In genomic region chr20:33664762-33665144, GRCh38 we compare ENCODE assay signal across 11 cellular contexts. TPM values are rescaled to one million over a fixed set of nuclear protein-coding genes. Genes with fewer than 3 reads are reported as not detected.
A peak's percentile ranks its signal among the peaks of the same experiment; 100 is the strongest.
DNase-seq lines count a peak whose midpoint lies in the region; ATAC-seq and FAIRE-seq lines count a peak whose summit lies in the region.
"Had no signal": no experiment of that assay in that cellular context is flagged by ENCODE, and none has a peak within 500 bp of the region (broad histone marks: within the 10 kb centered on the region; RNA-seq: fewer than 3 reads in every experiment).

No MANE protein-coding gene starts in this region.

- peak overlapping the region; percentile 86 for H3K4me3 Mint-ChIP-seq in activated T-helper 1 cell treated with anti-CD3 and anti-CD28 coated beads, Interleukin-12 subunit alpha, Interleukin-12 subunit beta, Interleukin-2, Interleukin-4 antibody, amounts not matched to agents 30 ng/mL and 10 ng/mL and 1 ng/mL, durations not matched to agents 14 hours and 24 hours and 36 hours
- H3K4me3 Mint-ChIP-seq in naive B cell: peak overlapping the region in 7 of 8 donors; percentile 75 to 92 (median 90)

- no peaks in the 10 kb centered on the region for H3K9me3 ChIP-seq in BLaER1
- H3K9me3 ChIP-seq: heart left ventricle had no signal

- no peaks in the 10 kb centered on the region for H3K27me3 Mint-ChIP-seq in activated T-helper 1 cell treated with anti-CD3 and anti-CD28 coated beads, Interleukin-12 subunit alpha, Interleukin-12 subunit beta, Interleukin-2, Interleukin-4 antibody, amounts not matched to agents 30 ng/mL and 10 ng/mL and 1 ng/mL, durations not matched to agents 14 hours and 24 hours and 36 hours (ENCODE audit: insufficient read depth)
- no peaks in the 10 kb centered on the region for H3K27me3 Mint-ChIP-seq in naive B cell

- H3K36me3 ChIP-seq in BLaER1: peaks cover 15% of the 10 kb centered on the region

- ATAC-seq in naive B cell (ENCODE audit: low read depth in 2 of 2) (no peak), HG02798 (IDR thresholded peaks at IDR 0.05; ENCODE audit: poor library complexity, unreplicated experiment) (no peak)
- ATAC-seq: heart left ventricle had no signal

- H3K4me2 ChIP-seq in BLaER1: peak overlapping the region; percentile 99

- H3K4me1 Mint-ChIP-seq in activated T-helper 1 cell treated with anti-CD3 and anti-CD28 coated beads, Interleukin-12 subunit alpha, Interleukin-12 subunit beta, Interleukin-2, Interleukin-4 antibody, amounts not matched to agents 30 ng/mL and 10 ng/mL and 1 ng/mL, durations not matched to agents 14 hours and 24 hours and 36 hours (ENCODE audit: low read depth): peaks cover 39% of the 10 kb centered on the region
- H3K4me1 Mint-ChIP-seq in naive B cell: peaks cover 21 to 37% (median 34%) of the 10 kb centered on the region in 3 donors

- peaks cover 81% of the 10 kb centered on the region for H3K4me1 ChIP-seq in BLaER1

- H3K27me3 ChIP-seq in BLaER1: no peaks in the 10 kb centered on the region
- H3K27me3 ChIP-seq: heart left ventricle had no signal

- FAIRE-seq in G401.6 (lab: Jason Lieb, UNC): peak; percentile 60

- H3K27ac Mint-ChIP-seq in activated T-helper 1 cell treated with anti-CD3 and anti-CD28 coated beads, Interleukin-12 subunit alpha, Interleukin-12 subunit beta, Interleukin-2, Interleukin-4 antibody, amounts not matched to agents 30 ng/mL and 10 ng/mL and 1 ng/mL, durations not matched to agents 14 hours and 24 hours and 36 hours: peak overlapping the region; percentile 79
- peak overlapping the region in 5 of 6 donors; percentile 57 to 95 (median 84) for H3K27ac Mint-ChIP-seq in naive B cell

- intact Hi-C loops in activated T-helper 1 cell treated with anti-CD3 and anti-CD28 coated beads, Interleukin-12 subunit alpha, Interleukin-12 subunit beta, Interleukin-2, Interleukin-4 antibody, amounts not matched to agents 30 ng/mL and 10 ng/mL and 1 ng/mL, durations not matched to agents 14 hours and 24 hours and 36 hours (cut with micrococcal nuclease): loop anchor here (5.0 to 10.0 kb wide), 3 partner anchors 148 to 448 kb away; partner anchors contain the start of genes CHMP4B and EIF2S2

- peaks cover 6% of the 10 kb centered on the region for H3K36me3 Mint-ChIP-seq in activated T-helper 1 cell treated with anti-CD3 and anti-CD28 coated beads, Interleukin-12 subunit alpha, Interleukin-12 subunit beta, Interleukin-2, Interleukin-4 antibody, amounts not matched to agents 30 ng/mL and 10 ng/mL and 1 ng/mL, durations not matched to agents 14 hours and 24 hours and 36 hours (ENCODE audit: low read depth)
- H3K36me3 Mint-ChIP-seq in naive B cell: no peaks in the 10 kb centered on the region

- no peaks in the 10 kb centered on the region for H3K9me3 Mint-ChIP-seq in activated T-helper 1 cell treated with anti-CD3 and anti-CD28 coated beads, Interleukin-12 subunit alpha, Interleukin-12 subunit beta, Interleukin-2, Interleukin-4 antibody, amounts not matched to agents 30 ng/mL and 10 ng/mL and 1 ng/mL, durations not matched to agents 14 hours and 24 hours and 36 hours
- no peaks in the 10 kb centered on the region for H3K9me3 Mint-ChIP-seq in naive B cell

- no peak overlapping the region for H3K9ac ChIP-seq in BLaER1

- H3K4me3 ChIP-seq in BLaER1: no peak overlapping the region

- H4K20me1 ChIP-seq in BLaER1: peaks cover 39% of the 10 kb centered on the region

- peak overlapping the region; percentile 67; the same call in 1 of the 2 replicates for H3K27ac ChIP-seq in BLaER1

- no peak for DNase-seq in activated T-helper 1 cell treated with anti-CD3 and anti-CD28 coated beads, Interleukin-12 subunit alpha, Interleukin-12 subunit beta, Interleukin-2, Interleukin-4 antibody, amounts not matched to agents 30 ng/mL and 10 ng/mL and 1 ng/mL, durations not matched to agents 14 hours and 24 hours and 36 hours (ENCODE audit: low spot score)
- no peak for DNase-seq in naive B cell
- no peak for DNase-seq in NCI-H526 (lab: John Stamatoyannopoulos, UW)
- no peak for DNase-seq in NCI-H1694 (lab: John Stamatoyannopoulos, UW)
- DNase-seq in DMS153 (lab: John Stamatoyannopoulos, UW): no peak
- DNase-seq: cerebellar nuclear complex, WERI-Rb-1 had no signal

RNA-seq across cellular contexts. Expression of gene ACTL10, which starts 2.0 kb away (rescaled TPM):
- total RNA-seq in activated T-helper 1 cell treated with anti-CD3 and anti-CD28 coated beads, Interleukin-12 subunit alpha, Interleukin-12 subunit beta, Interleukin-2, Interleukin-4 antibody, amounts not matched to agents 30 ng/mL and 10 ng/mL and 1 ng/mL, durations not matched to agents 14 hours and 24 hours and 36 hours: 3.7 and 4.2 TPM in 2 replicates
- polyA plus RNA-seq in naive B cell (ENCODE audit: low read depth in 6 of 6): 1 to 10 TPM in 5 of 6 donors, not detected in 1; 1.2 to 4.8 (median 3.7) TPM

RNA-seq across cellular contexts. Expression of gene C20orf144, which starts 2.6 kb away (rescaled TPM):
- total RNA-seq in activated T-helper 1 cell treated with anti-CD3 and anti-CD28 coated beads, Interleukin-12 subunit alpha, Interleukin-12 subunit beta, Interleukin-2, Interleukin-4 antibody, amounts not matched to agents 30 ng/mL and 10 ng/mL and 1 ng/mL, durations not matched to agents 14 hours and 24 hours and 36 hours: 0.22 and 0.29 TPM in 2 replicates
- polyA plus RNA-seq in naive B cell (ENCODE audit: low read depth in 6 of 6): not detected

RNA-seq across cellular contexts. Expression of gene NECAB3, which starts 9.5 kb away (rescaled TPM):
- total RNA-seq in activated T-helper 1 cell treated with anti-CD3 and anti-CD28 coated beads, Interleukin-12 subunit alpha, Interleukin-12 subunit beta, Interleukin-2, Interleukin-4 antibody, amounts not matched to agents 30 ng/mL and 10 ng/mL and 1 ng/mL, durations not matched to agents 14 hours and 24 hours and 36 hours: 30.7 and 31.2 TPM in 2 replicates
- 1 to 10 TPM in 1 of 6 donors, under 1 TPM in 2, not detected in 3; 0.74 to 1.0 (median 0.82) TPM for polyA plus RNA-seq in naive B cell (ENCODE audit: low read depth in 6 of 6)

RNA-seq across cellular contexts. Expression of gene E2F1, which starts 21.4 kb away (rescaled TPM):
- 77.5 and 80.6 TPM in 2 replicates for total RNA-seq in activated T-helper 1 cell treated with anti-CD3 and anti-CD28 coated beads, Interleukin-12 subunit alpha, Interleukin-12 subunit beta, Interleukin-2, Interleukin-4 antibody, amounts not matched to agents 30 ng/mL and 10 ng/mL and 1 ng/mL, durations not matched to agents 14 hours and 24 hours and 36 hours
- under 1 TPM in 4 of 6 donors, not detected in 2; 0.16 to 0.78 (median 0.27) TPM for polyA plus RNA-seq in naive B cell (ENCODE audit: low read depth in 6 of 6)

RNA-seq across cellular contexts. Expression of gene PXMP4, which starts 55.4 kb away (rescaled TPM):
- total RNA-seq in activated T-helper 1 cell treated with anti-CD3 and anti-CD28 coated beads, Interleukin-12 subunit alpha, Interleukin-12 subunit beta, Interleukin-2, Interleukin-4 antibody, amounts not matched to agents 30 ng/mL and 10 ng/mL and 1 ng/mL, durations not matched to agents 14 hours and 24 hours and 36 hours: 7.3 and 7.9 TPM in 2 replicates
- 10 to 100 TPM in 1 of 6 donors, 1 to 10 TPM in 4, not detected in 1; 7.0 to 10.6 (median 8.2) TPM for polyA plus RNA-seq in naive B cell (ENCODE audit: low read depth in 6 of 6)
